10 cellular contexts compared by ENCODE assay signal in genomic region chr12:9674226-9674590, GRCh38. TPM values are rescaled to one million over a fixed set of nuclear protein-coding genes. Genes with fewer than 3 reads are reported as not detected.
DNase-seq lines count a peak whose midpoint lies in the region; ATAC-seq and TF ChIP-seq lines count a peak whose summit lies in the region.
"Had no signal": no experiment of that assay in that cellular context is flagged by ENCODE, and none has a peak within 500 bp of the region (broad histone marks: within the 10 kb centered on the region; RNA-seq: fewer than 3 reads in every experiment).

No MANE protein-coding gene starts in this region.

- peak; percentile 52 for TF ChIP-seq POLR2A in Raji (IDR thresholded peaks at IDR 0.05; ENCODE audit: insufficient read depth, low read depth, low read length)

- no peaks in the 10 kb centered on the region for H3K27me3 ChIP-seq in CD4-positive, CD25-positive, alpha-beta regulatory T cell (ENCODE audit: control insufficient read depth, insufficient read depth, low read length)
- H3K27me3 ChIP-seq in heart right ventricle, result no peaks in the 10 kb centered on the region

- peak overlapping the region; percentile 91 to 95 (median 93) for H3K4me3 Mint-ChIP-seq in CD4-positive, CD25-positive, alpha-beta regulatory T cell

- H3K4me1 Mint-ChIP-seq in CD4-positive, CD25-positive, alpha-beta regulatory T cell, result peaks cover 32 to 76% (median 52%) of the 10 kb centered on the region in 4 donors

- peak overlapping the region; percentile 88 for H3K27ac ChIP-seq in CD4-positive, CD25-positive, alpha-beta regulatory T cell (ENCODE audit: insufficient read depth, low read length, poor library complexity, severe bottlenecking)
- peak overlapping the region in 3 of 10 donors; percentile 3 to 65 (median 10) for H3K27ac ChIP-seq in heart right ventricle

- peak overlapping the region; percentile 95 for H3K4me3 ChIP-seq in CD4-positive, CD25-positive, alpha-beta regulatory T cell (ENCODE audit: low read depth, low read length)
- peak overlapping the region in 1 of 10 donors; percentile 39 for H3K4me3 ChIP-seq in heart right ventricle

- H3K27ac Mint-ChIP-seq in CD4-positive, CD25-positive, alpha-beta regulatory T cell, result peak overlapping the region; percentile 91 to 97 (median 97)

- peaks cover 0 to 1% (median 0%) of the 10 kb centered on the region in 7 donors for H3K9me3 Mint-ChIP-seq in CD4-positive, CD25-positive, alpha-beta regulatory T cell

- H3K4me1 ChIP-seq in CD4-positive, CD25-positive, alpha-beta regulatory T cell (ENCODE audit: control insufficient read depth, insufficient read depth, low read length, poor library complexity, severe bottlenecking), result peaks cover 69% of the 10 kb centered on the region
- H3K4me1 ChIP-seq in heart right ventricle, result peaks cover 3 to 22% (median 12%) of the 10 kb centered on the region in 9 donors

- intact Hi-C loops in heart right ventricle (cut with DNase I), result no loop called here

- no peaks in the 10 kb centered on the region for H3K27me3 Mint-ChIP-seq in CD4-positive, CD25-positive, alpha-beta regulatory T cell

- TF ChIP-seq CTCF in heart right ventricle (IDR thresholded peaks at IDR 0.05), result no peak

- DNase-seq in CD4-positive, CD25-positive, alpha-beta regulatory T cell, result peak in 2 of 3 donors; percentile 56 to 84
- DNase-seq in heart right ventricle, result no peak
- DNase-seq in NCI-H526 treated with DMSO at 0.1 percent for 48 hours (lab: John Stamatoyannopoulos, UW), result no peak
- DNase-seq in CD1c-positive myeloid dendritic cell (ENCODE audit: extremely low spot score), result no peak
- no peak for DNase-seq in iPS-NIHi7 (ENCODE audit: extremely low spot score)
- DNase-seq: occipital lobe had no signal

- 100% methylated on average over 2 of the region's 2 CpGs for WGBS in heart right ventricle, 2 donors

- H3K36me3 ChIP-seq in CD4-positive, CD25-positive, alpha-beta regulatory T cell (ENCODE audit: control insufficient read depth, insufficient read depth, low read length), result peaks cover under 1% of the 10 kb centered on the region
- peaks cover 0 to 18% (median 0%) of the 10 kb centered on the region in 9 donors for H3K36me3 ChIP-seq in heart right ventricle

- peaks cover 36% of the 10 kb centered on the region for H3K36me3 Mint-ChIP-seq in CD4-positive, CD25-positive, alpha-beta regulatory T cell

- H3K9me3 ChIP-seq in CD4-positive, CD25-positive, alpha-beta regulatory T cell (ENCODE audit: control insufficient read depth in 2 of 2, low read length in 2 of 2), result no peaks in the 10 kb centered on the region
- peaks cover 0 to 5% (median 0%) of the 10 kb centered on the region in 11 donors for H3K9me3 ChIP-seq in heart right ventricle

- ATAC-seq in CD4-positive, CD25-positive, alpha-beta regulatory T cell (ENCODE audit: low read depth in 2 of 2), result peak; percentile 15 to 38
- peak; percentile 16 for ATAC-seq in GM21447 (IDR thresholded peaks at IDR 0.05; ENCODE audit: unreplicated experiment)
- peak in 6 of 8 donors; percentile 11 to 63 (median 44) for ATAC-seq in heart right ventricle
- ATAC-seq in GM18868 (IDR thresholded peaks at IDR 0.05; ENCODE audit: unreplicated experiment), result no peak

RNA-seq across cellular contexts. Expression of gene CLEC2D, which starts 4.7 kb away (rescaled TPM):
- total RNA-seq in CD4-positive, CD25-positive, alpha-beta regulatory T cell, result 219 TPM
- 100 to 1,000 TPM; 223 to 312 (median 247) TPM for polyA plus RNA-seq in CD4-positive, CD25-positive, alpha-beta regulatory T cell
- 1 to 10 TPM; 1.6 to 9.5 (median 3.2) TPM for total RNA-seq in heart right ventricle
- polyA plus RNA-seq in heart right ventricle, result 10 to 100 TPM in 1 of 2 donors, 1 to 10 TPM in 1; 1.2 to 15.6 TPM

RNA-seq across cellular contexts. Expression of gene CLECL1, which starts 58.7 kb away (rescaled TPM):
- total RNA-seq in CD4-positive, CD25-positive, alpha-beta regulatory T cell, result 0.84 TPM
- not detected for polyA plus RNA-seq in CD4-positive, CD25-positive, alpha-beta regulatory T cell
- 1 to 10 TPM in 1 of 10 donors, under 1 TPM in 1, not detected in 8; 0.54 to 3.6 TPM for total RNA-seq in heart right ventricle
- under 1 TPM in 1 of 2 donors, not detected in 1; 0.25 TPM for polyA plus RNA-seq in heart right ventricle
- total RNA-seq: HT1080, occipital lobe had no signal

Comparison
In these comparisons a context has a peak if more than half of its experiments do, and no peak if none do; other contexts are left out.
1. DNase-seq: peak in CD4-positive, CD25-positive, alpha-beta regulatory T cell (2 of 3); none in heart right ventricle (0 of 2), NCI-H526 treated with DMSO at 0.1 percent for 48 hours (single experiment), CD1c-positive myeloid dendritic cell (single experiment) and iPS-NIHi7 (single experiment).
2. RNA of gene CLEC2D, which starts 4.7 kb away (total RNA-seq): 219 TPM in CD4-positive, CD25-positive, alpha-beta regulatory T cell (single experiment); 1.6 to 9.5 TPM in heart right ventricle; every median in the first group is over 10 times any median in the second.